Comparison of ENCODE assay signal across 15 cellular contexts in genomic region chr2:46118656-46119338, GRCh38.
DNase-seq lines count a peak whose midpoint lies in the region; ATAC-seq, FAIRE-seq and TF ChIP-seq lines count a peak whose summit lies in the region.
"Had no signal": no experiment of that assay in that cellular context is flagged by ENCODE, and none has a peak within 500 bp of the region (broad histone marks: within the 10 kb centered on the region; RNA-seq: fewer than 3 reads in every experiment).

No MANE protein-coding gene starts in this region.

- in situ Hi-C loops in G401 (cut with HindIII; ENCODE audit: low sequenced_read_pairs) = no loop called here

- intact Hi-C loops in right lobe of liver (cut with DNase I) = no loop called here

- H3K9me3 ChIP-seq in SJSA1 (replicated peaks) (no peaks in the 10 kb centered on the region), esophagus (ENCODE audit: control insufficient read depth in 2 of 2, insufficient read depth in 1 of 2, low read depth in 1 of 2, low read length in 1 of 2) (no peaks in the 10 kb centered on the region), right lobe of liver (no peaks in the 10 kb centered on the region), subcutaneous abdominal adipose tissue (ENCODE audit: control insufficient read depth in 5 of 5, low read length in 5 of 5) (no peaks in the 10 kb centered on the region), small intestine (ENCODE audit: control insufficient read depth, low read depth) (no peaks in the 10 kb centered on the region)
- H3K9me3 ChIP-seq: colonic mucosa, SJCRH30 had no signal

- 83 to 86% methylated on average over 7 of the region's 7 CpGs for WGBS in esophagus, 2 donors
- WGBS in right lobe of liver (ENCODE audit: insufficient coverage, low coverage, low lambda C conversion rate, missing lambda C conversion rate) = 62% methylated on average over 7 of the region's 7 CpGs
- WGBS in small intestine, 3 donors = 75 to 92% (median 82%) methylated on average over 7 of the region's 7 CpGs

- H3K4me1 ChIP-seq in SJSA1 (replicated peaks) = peaks cover 77% of the 10 kb centered on the region
- peaks cover 0 to 3% of the 10 kb centered on the region in 2 donors for H3K4me1 ChIP-seq in esophagus (ENCODE audit: control insufficient read depth in 2 of 2, insufficient read depth in 2 of 2, low read length in 1 of 2)
- peaks cover 0 to 5% (median 0%) of the 10 kb centered on the region in 4 donors for H3K4me1 ChIP-seq in right lobe of liver
- peaks cover 2 to 64% (median 26%) of the 10 kb centered on the region in 5 donors for H3K4me1 ChIP-seq in subcutaneous abdominal adipose tissue (ENCODE audit: control insufficient read depth in 5 of 5, insufficient read depth in 5 of 5, low read length in 5 of 5)
- H3K4me1 ChIP-seq in small intestine (ENCODE audit: control insufficient read depth in 2 of 2, insufficient read depth in 1 of 2, low read depth in 1 of 2, low read length in 1 of 2) = peaks cover 3 to 10% of the 10 kb centered on the region in 2 donors

- peak overlapping the region in 1 of 5 donors; percentile 26 for H3K9ac ChIP-seq in subcutaneous abdominal adipose tissue (ENCODE audit: low read length in 5 of 5)

- H3K27me3 ChIP-seq in SJSA1 (replicated peaks) (no peaks in the 10 kb centered on the region), esophagus (ENCODE audit: control insufficient read depth in 1 of 2, insufficient read depth in 2 of 2, low read length in 2 of 2) (no peaks in the 10 kb centered on the region), right lobe of liver (no peaks in the 10 kb centered on the region), subcutaneous abdominal adipose tissue (ENCODE audit: control insufficient read depth in 5 of 5, insufficient read depth in 4 of 5, low read length in 5 of 5) (no peaks in the 10 kb centered on the region), small intestine (ENCODE audit: control insufficient read depth in 2 of 2, insufficient read depth in 2 of 2, low read length in 2 of 2) (no peaks in the 10 kb centered on the region)
- H3K27me3 ChIP-seq: colonic mucosa, SJCRH30 had no signal

- DNase-seq in SJSA1 (ENCODE audit: low read depth in 1 of 2, low spot score in 2 of 2) (peak in 1 of 2 experiments; percentile 35), right lobe of liver (no peak), activated gamma-delta T cell (lab: John Stamatoyannopoulos, UW) (no peak), NCI-H524 treated with DMSO at 0.1 percent for 48 hours (lab: John Stamatoyannopoulos, UW) (no peak), small intestine (no peak), G401 (ENCODE audit: low spot score) (no peak)
- DNase-seq: activated B cell treated with CpG ODN at 0.5 μM for 24 hours; activated CD8-positive, alpha-beta memory T cell treated with anti-CD3 and anti-CD28 coated beads, Interleukin-2, amount 50 U/mL, for 4 hours; colonic mucosa; foreskin melanocyte; SJCRH30; stimulated activated CD8-positive, alpha-beta memory T cell treated with anti-CD3 and anti-CD28 coated beads, Interleukin-4, amount 100 ng/mL, for 48 hours had no signal

- TF ChIP-seq CTCF in right lobe of liver (IDR thresholded peaks at IDR 0.05) = no peak

- H3K4me3 ChIP-seq in SJSA1 (no peak overlapping the region), esophagus (ENCODE audit: low read depth in 1 of 2, low read length in 2 of 2) (no peak overlapping the region), right lobe of liver (no peak overlapping the region), subcutaneous abdominal adipose tissue (ENCODE audit: low read depth in 1 of 5, low read length in 5 of 5) (peak overlapping the region in 1 of 5 donors; percentile 37), small intestine (ENCODE audit: low read depth in 1 of 2, low read length in 2 of 2) (no peak overlapping the region)
- H3K4me3 ChIP-seq: colonic mucosa, SJCRH30 had no signal

- no peak for TF ChIP-seq POLR2A in right lobe of liver (IDR thresholded peaks at IDR 0.05)

- H3K36me3 ChIP-seq in SJSA1 (peaks cover 16% of the 10 kb centered on the region), esophagus (ENCODE audit: control insufficient read depth in 2 of 2, insufficient read depth in 2 of 2, low read length in 1 of 2) (no peaks in the 10 kb centered on the region), right lobe of liver (no peaks in the 10 kb centered on the region), subcutaneous abdominal adipose tissue (ENCODE audit: control insufficient read depth in 5 of 5, insufficient read depth in 5 of 5, low read length in 5 of 5) (no peaks in the 10 kb centered on the region), small intestine (ENCODE audit: control insufficient read depth in 2 of 2, insufficient read depth in 2 of 2, low read length in 2 of 2) (no peaks in the 10 kb centered on the region)
- H3K36me3 ChIP-seq: colonic mucosa, SJCRH30 had no signal

- peak; percentile 47 to 73 (median 70) for ATAC-seq in right lobe of liver

- H3K27ac ChIP-seq in SJSA1 (peak overlapping the region; percentile 96), esophagus (ENCODE audit: low read depth in 2 of 2, low read length in 1 of 2) (peak overlapping the region; percentile 16 to 58), right lobe of liver (peak overlapping the region in 2 of 3 donors; percentile 26 to 46), subcutaneous abdominal adipose tissue (ENCODE audit: low read depth, low read length) (peak overlapping the region; percentile 33), small intestine (ENCODE audit: low read depth in 1 of 2, low read length in 1 of 2) (peak overlapping the region in 1 of 2 donors; percentile 68)
- H3K27ac ChIP-seq: colonic mucosa, SJCRH30 had no signal

- FAIRE-seq in small intestine (lab: Jason Lieb, UNC) = no peak
- FAIRE-seq: H1 had no signal
